8 cellular contexts compared by ENCODE assay signal in the genomic region with DNA sequence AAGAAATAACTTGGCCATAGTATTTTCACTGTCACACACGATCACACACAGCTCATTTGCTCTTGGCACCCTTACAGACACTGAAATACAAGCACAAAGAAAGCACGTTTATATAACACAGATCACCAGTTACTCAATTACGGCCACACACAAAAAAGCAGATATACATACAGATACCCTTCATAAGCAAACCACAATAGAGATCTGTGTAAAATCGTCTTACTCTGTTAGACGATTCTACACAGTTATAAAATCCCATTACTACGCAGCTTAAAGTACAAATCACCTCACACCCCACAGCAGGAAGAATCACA. TPM values are rescaled to one million over a fixed set of nuclear protein-coding genes. Genes with fewer than 3 reads are reported as not detected.
DNase-seq lines count a peak whose midpoint lies in the region; ATAC-seq, FAIRE-seq and TF ChIP-seq lines count a peak whose summit lies in the region.

No MANE protein-coding gene starts in this region.

- H4K20me1 ChIP-seq in BLaER1 (no peaks in the 10 kb centered on the region; the same call in 1 of the 2 replicates), K562 (replicated peaks; ENCODE audit: control insufficient read depth, insufficient read depth, low read length) (no peaks in the 10 kb centered on the region)

- H3K27ac ChIP-seq in BLaER1 (peak overlapping the region; percentile 86), HUES48 (ENCODE audit: low read depth, low read length) (no peak overlapping the region), K562 (ENCODE audit: extremely low read depth, low read depth, low read length) (peak overlapping the region; percentile 71), lung (ENCODE audit: low read depth in 1 of 2, low read length in 1 of 2) (peak overlapping the region; percentile 87 to 96), uterus (peak overlapping the region; percentile 85 to 87)

- in situ Hi-C loops in K562 (cut with MboI), result no loop called here

- H3K4me1 ChIP-seq in BLaER1 (peaks cover 19% of the 10 kb centered on the region), HUES48 (ENCODE audit: control insufficient read depth, insufficient read depth, low read length) (0 out of 2 replicates have a peak, but pooled peaks cover 5% of the 10 kb centered on the region), K562 (replicated peaks in 1 of 2; ENCODE audit: control insufficient read depth in 2 of 2, insufficient read depth in 2 of 2, low read length in 2 of 2) (peaks cover 0 to 8% of the 10 kb centered on the region in 2 experiments; a peak in 2 of 5 replicates), lung (ENCODE audit: control insufficient read depth in 2 of 2, insufficient read depth in 2 of 2, low read length in 2 of 2) (peaks cover 3 to 11% of the 10 kb centered on the region in 2 donors), uterus (peaks cover 0 to 8% of the 10 kb centered on the region in 2 donors)

- 7% methylated on average over 6 of the region's 6 CpGs for WGBS in K562 (ENCODE audit: insufficient coverage, low coverage, missing lambda C conversion rate)
- WGBS in lung, 2 donors, result 3 to 4% methylated on average over 6 of the region's 6 CpGs

- no peak for TF ChIP-seq RAD21 in K562 (CRISPR knock-in tag; conservative IDR thresholded peaks at IDR 0.05 in 1 of 2, IDR thresholded peaks at IDR 0.05 in 1 of 2)

- CTCF ChIA-PET in K562 (lab: Yijun Ruan, JAX; ENCODE audit: low intra/inter-chr PET ratio), result no interaction called here

- H3K9me3 ChIP-seq in BLaER1 (peaks cover 28% of the 10 kb centered on the region), HUES48 (ENCODE audit: control insufficient read depth, insufficient read depth, low read length) (peaks cover 14% of the 10 kb centered on the region), K562 (replicated peaks; ENCODE audit: control insufficient read depth, insufficient read depth, low read depth, low read length) (peaks cover 3% of the 10 kb centered on the region; the same call in 1 of the 2 replicates), lung (ENCODE audit: control insufficient read depth in 2 of 2, insufficient read depth in 1 of 2, low read length in 1 of 2) (no peaks in the 10 kb centered on the region), uterus (peaks cover 0 to 7% of the 10 kb centered on the region in 2 donors)

- peaks cover 19% of the 10 kb centered on the region for H3K36me3 ChIP-seq in BLaER1
- no peaks in the 10 kb centered on the region for H3K36me3 ChIP-seq in HUES48 (ENCODE audit: control insufficient read depth, insufficient read depth, low read length)
- H3K36me3 ChIP-seq in K562 (ENCODE audit: control insufficient read depth, insufficient read depth, low read length), result no peaks in the 10 kb centered on the region
- no peaks in the 10 kb centered on the region for H3K36me3 ChIP-seq in lung (ENCODE audit: control insufficient read depth in 2 of 2, insufficient read depth in 2 of 2, low read length in 2 of 2)
- H3K36me3 ChIP-seq in uterus, result no peaks in the 10 kb centered on the region

- H3K4me2 ChIP-seq in BLaER1 (peak overlapping the region; percentile 79), K562 (ENCODE audit: insufficient read depth, low read length) (peak overlapping the region; percentile 97)

- no peak for DNase-seq in K562 (ENCODE audit: extremely low read depth in 1 of 4, low spot score in 3 of 4)
- no peak for DNase-seq in lung (ENCODE audit: low spot score)
- no peak for DNase-seq in uterus
- no peak for DNase-seq in HT-29 (ENCODE audit: low spot score)
- no peak for DNase-seq in NCI-H446 treated with DMSO at 0.1 percent for 48 hours (lab: John Stamatoyannopoulos, UW)
- no peak for DNase-seq in NCI-H128 (lab: John Stamatoyannopoulos, UW; ENCODE audit: unreplicated experiment)

- intact Hi-C loops in K562 (cut with micrococcal nuclease) (no loop called here), uterus (cut with DNase I; ENCODE audit: low total_unique reads) (no loop called here)

- no peaks in the 10 kb centered on the region for H3K9me1 ChIP-seq in K562 (ENCODE audit: control insufficient read depth, insufficient read depth, low read length)

- no peak for TF ChIP-seq CTCF in K562 (IDR thresholded peaks at IDR 0.05 in 2 of 3, conservative IDR thresholded peaks at IDR 0.05 in 1 of 3; ENCODE audit: insufficient read depth in 2 of 3, low read depth in 1 of 3, low read length in 3 of 3)
- TF ChIP-seq CTCF in lung (IDR thresholded peaks at IDR 0.05; ENCODE audit: control extremely low read depth, extremely low read depth), result no peak
- no peak for TF ChIP-seq CTCF in uterus (IDR thresholded peaks at IDR 0.05)

- H3K9ac ChIP-seq in BLaER1 (peak overlapping the region; percentile 88), HUES48 (ENCODE audit: low read depth, low read length) (peak overlapping the region; percentile 76), K562 (ENCODE audit: insufficient read depth in 1 of 2, low read depth in 2 of 2, low read length in 2 of 2) (peak overlapping the region; percentile 71 to 96)

- H3K79me2 ChIP-seq in K562 (ENCODE audit: control insufficient read depth, insufficient read depth, low read length), result peaks cover 30% of the 10 kb centered on the region

- peak overlapping the region; percentile 96 for H2AFZ ChIP-seq in K562 (ENCODE audit: low read depth, low read length)

- no peak for TF ChIP-seq EP300 in K562 (IDR thresholded peaks at IDR 0.05; ENCODE audit: low read length)

- no peak for ATAC-seq in K562
- no peak for ATAC-seq in lung (ENCODE audit: insufficient read depth, low FRiP score)

- TF ChIP-seq POLR2A in K562 (conservative IDR thresholded peaks at IDR 0.05) (no peak), uterus (IDR thresholded peaks at IDR 0.05) (no peak)

- H3K27me3 ChIP-seq in BLaER1 (no peaks in the 10 kb centered on the region), HUES48 (ENCODE audit: control insufficient read depth, insufficient read depth, low read length) (no peaks in the 10 kb centered on the region), K562 (ENCODE audit: control insufficient read depth in 2 of 2, insufficient read depth in 2 of 2, low read length in 2 of 2) (no peaks in the 10 kb centered on the region), lung (ENCODE audit: control insufficient read depth, insufficient read depth) (no peaks in the 10 kb centered on the region), uterus (no peaks in the 10 kb centered on the region)

- peak overlapping the region; percentile 85 for H3K4me3 ChIP-seq in BLaER1
- peak overlapping the region; percentile 99 for H3K4me3 ChIP-seq in HUES48 (ENCODE audit: low read depth, low read length)
- H3K4me3 ChIP-seq in K562, result peak overlapping the region; percentile 79
- H3K4me3 ChIP-seq in lung, result peak overlapping the region; percentile 89
- H3K4me3 ChIP-seq in uterus, result peak overlapping the region; percentile 56 to 82

- peak; percentile 37 for FAIRE-seq in K562 (lab: Jason Lieb, UNC)

- POLR2A ChIA-PET in K562 (lab: Yijun Ruan, JAX), result interaction anchor here (0.6 to 1.0 kb wide), 3 partner anchors 9 to 925 kb away, joined by 3 read pairs; no protein-coding TSS in a partner anchor

- BruUV-seq in K562 (replicated peaks; lab: Mats Ljungman, UMichigan), result no TSS peak

TF ChIP-seq in K562, 482 proteins besides CTCF, POLR2A, EP300 and RAD21 (continues in another document):
- TF ChIP-seq CBX5 (IDR thresholded peaks at IDR 0.05; ENCODE audit: borderline replicate concordance, low read depth), result no peak
- 0 out of 2 replicates have a peak, but pooled peaks have one; percentile 14 for TF ChIP-seq ZNF584 (CRISPR knock-in tag; IDR thresholded peaks at IDR 0.05; ENCODE audit: low read depth)
- peak in 1 of 2 experiments; percentile 50; a peak in 1 of 4 replicates for TF ChIP-seq HDAC1 (IDR thresholded peaks at IDR 0.05)
- no peak for TF ChIP-seq ZNF165 (CRISPR knock-in tag; IDR thresholded peaks at IDR 0.05; ENCODE audit: borderline replicate concordance)
- no peak for TF ChIP-seq HDAC3 (IDR thresholded peaks at IDR 0.05; ENCODE audit: borderline replicate concordance, partially characterized antibody)
- TF ChIP-seq, protein P1, sequence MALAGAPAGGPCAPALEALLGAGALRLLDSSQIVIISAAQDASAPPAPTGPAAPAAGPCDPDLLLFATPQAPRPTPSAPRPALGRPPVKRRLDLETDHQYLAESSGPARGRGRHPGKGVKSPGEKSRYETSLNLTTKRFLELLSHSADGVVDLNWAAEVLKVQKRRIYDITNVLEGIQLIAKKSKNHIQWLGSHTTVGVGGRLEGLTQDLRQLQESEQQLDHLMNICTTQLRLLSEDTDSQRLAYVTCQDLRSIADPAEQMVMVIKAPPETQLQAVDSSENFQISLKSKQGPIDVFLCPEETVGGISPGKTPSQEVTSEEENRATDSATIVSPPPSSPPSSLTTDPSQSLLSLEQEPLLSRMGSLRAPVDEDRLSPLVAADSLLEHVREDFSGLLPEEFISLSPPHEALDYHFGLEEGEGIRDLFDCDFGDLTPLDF (CRISPR knock-in tag; IDR thresholded peaks at IDR 0.05), result no peak
- peak; percentile 49; the same call in 1 of the 2 replicates for TF ChIP-seq NBN (IDR thresholded peaks at IDR 0.05; ENCODE audit: low read depth)

RNA-seq across cellular contexts. Expression of gene ZNF420, which starts 0.7 kb away (rescaled TPM):
- total RNA-seq in K562 (2011; cell fraction: chromatin; rRNA removed; ENCODE audit: low replicate concordance), result 6.0 and 12.5 TPM in 2 replicates
- total RNA-seq in K562 (2011; cell fraction: nucleolus; rRNA removed), result 6.6 and 7.0 TPM in 2 replicates
- total RNA-seq in K562 (2011; cell fraction: nucleoplasm; rRNA removed), result 4.4 and 9.2 TPM in 2 replicates
- total RNA-seq in K562 (2014; rRNA removed) (3.8 and 5.1 TPM in 2 replicates), K562 (2014; rRNA removed; fragmentation: Illumina TruSeq; extraction: Trizol) (7.2 and 9.0 TPM in 2 replicates), K562 (2015; rRNA removed; fragmentation: Illumina TruSeq; extraction: Trizol) (4.5 and 4.7 TPM in 2 replicates), K562 (2021) (6.7 and 8.5 TPM in 2 replicates), lung (10 to 100 TPM in 1 of 2 donors, 1 to 10 TPM in 1; 8.0 to 11.2 TPM), uterus (10 to 100 TPM in 3 of 4 donors, 1 to 10 TPM in 1; 6.1 to 53.5 (median 17.2) TPM)
- polyA plus RNA-seq in K562 (2011; rRNA removed) (2.0 and 4.3 TPM in 2 replicates), K562 (2014; fragmentation: Illumina TruSeq; extraction: Trizol) (5.1 and 5.4 TPM in 2 replicates), K562 (2014; fragmentation: Nextera tagmentation; extraction: Ambion mirVana) (1 to 10 TPM; 5.8 to 6.0 TPM), K562 (2014; rRNA removed) (2.6 and 3.0 TPM in 2 replicates), lung (1 to 10 TPM; 2.4 to 3.2 TPM)
- 0.58 and 2.2 TPM in 2 replicates for polyA plus RNA-seq in K562 (2011; cell fraction: cytosol; rRNA removed)
- polyA plus RNA-seq in K562 (2011; cell fraction: nucleus; rRNA removed), result 1.6 and 1.9 TPM in 2 replicates
- polyA plus RNA-seq in K562 (2012), result 2.9 and 3.7 TPM in 2 replicates
- 5.4 and 11.6 TPM in 2 replicates for polyA minus RNA-seq in K562 (2011; rRNA and poly(A)+ RNA removed)
- polyA minus RNA-seq in K562 (2011; cell fraction: cytosol; rRNA and poly(A)+ RNA removed), result 1.8 and 5.4 TPM in 2 replicates
- 4.4 and 5.9 TPM in 2 replicates for polyA minus RNA-seq in K562 (2011; cell fraction: nucleus; rRNA and poly(A)+ RNA removed)
- 0.18 TPM in 1 of 2 replicates, not detected in the other for total RNA-seq in HT-29 (2014; rRNA removed; shearing (Covaris generic))
